In the genomic region with DNA sequence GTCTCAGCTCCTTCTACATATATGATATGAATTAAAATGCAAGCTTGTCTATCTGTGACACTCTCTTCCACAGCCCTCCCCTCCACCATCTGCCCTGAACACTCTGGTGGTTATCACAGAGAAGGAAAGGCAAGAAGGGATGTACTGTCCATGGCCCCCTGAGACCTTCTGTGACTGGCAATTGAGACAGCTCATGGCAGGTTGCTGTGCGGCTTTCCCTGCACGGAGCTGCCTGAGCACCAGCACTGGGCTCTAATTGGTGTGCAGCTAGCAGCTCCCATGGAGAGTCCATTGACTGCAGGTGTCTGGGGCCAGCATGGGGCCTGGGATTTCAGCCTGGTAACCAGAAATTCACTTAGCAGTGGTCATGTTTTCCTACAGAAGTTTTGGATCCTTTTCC, we compare ENCODE assay signal across 26 cellular contexts.
"Had no signal": no experiment of that assay in that cellular context is flagged by ENCODE, and none has a peak within 500 bp of the region (broad histone marks: within the 10 kb centered on the region; RNA-seq: fewer than 3 reads in every experiment).

No MANE protein-coding gene starts in this region.

- H3K27ac ChIP-seq: body of pancreas, cardiac muscle cell, left ventricle myocardium inferior, neutrophil, ovary, psoas muscle, thyroid gland, upper lobe of right lung had no signal

- H3K36me3 ChIP-seq: cardiac muscle cell, left ventricle myocardium inferior, neutrophil, ovary, thyroid gland, upper lobe of right lung had no signal

- H3K4me1 ChIP-seq: body of pancreas, left ventricle myocardium inferior, psoas muscle, thyroid gland, upper lobe of right lung had no signal

- DNase-seq: activated CD4-positive, alpha-beta T cell treated with anti-CD3 and anti-CD28 coated beads for 1 hour; activated gamma-delta T cell treated with Interleukin-2 at 50 U/mL for 16 hours; activated T-cell treated with anti-CD3 and anti-CD28 coated beads, Interleukin-2, amount 50 U/mL, for 1 hour; anterior cingulate cortex; body of pancreas; effector CD8-positive, alpha-beta T cell; foreskin melanocyte; hippocampal formation; left ventricle myocardium inferior; natural killer cell; ovary; psoas muscle; right cardiac atrium; stimulated activated CD4-positive, alpha-beta T cell treated with anti-CD3 and anti-CD28 coated beads, Interleukin-12 subunit alpha, Interleukin-12 subunit beta, amount 100 ng/mL, for 4 hours; stimulated activated CD4-positive, alpha-beta T cell treated with anti-CD3 and anti-CD28 coated beads, Interleukin-4, amount 100 ng/mL, for 4 hours; substantia nigra; thyroid gland; upper lobe of right lung had no signal

- H3K27me3 ChIP-seq: body of pancreas, cardiac muscle cell, ovary, thyroid gland, upper lobe of right lung had no signal

- H3K27me3 Mint-ChIP-seq: activated naive CD4-positive, alpha-beta T cell treated with anti-CD3 and anti-CD28 coated beads, Interleukin-2, amount 50 U/mL, for 24 hours; dendritic cell treated with granulocyte-macrophage colony-stimulating factor and Interleukin-4, amounts not matched to agents 40 ng/mL and 50 ng/mL, for 4 days had no signal

- H3K9me3 Mint-ChIP-seq: activated naive CD4-positive, alpha-beta T cell treated with anti-CD3 and anti-CD28 coated beads, Interleukin-2, amount 50 U/mL, for 24 hours; dendritic cell treated with granulocyte-macrophage colony-stimulating factor and Interleukin-4, amounts not matched to agents 40 ng/mL and 50 ng/mL, for 4 days; mesothelial cell of epicardium; natural killer cell; stimulated activated naive CD8-positive, alpha-beta T cell treated with anti-CD3 and anti-CD28 coated beads, Interleukin-15, Interleukin-2, amounts not matched to agents 100 ng/mL and 50 ng/mL, for 24 hours; T-helper 2 cell treated with Interferon-gamma antibody and Interleukin-4, amounts not matched to agents 5 μg/mL and 100 μg/mL, for 36 hours had no signal

- H3K27ac Mint-ChIP-seq: activated naive CD4-positive, alpha-beta T cell treated with anti-CD3 and anti-CD28 coated beads, Interleukin-2, amount 50 U/mL, for 24 hours; dendritic cell treated with granulocyte-macrophage colony-stimulating factor and Interleukin-4, amounts not matched to agents 40 ng/mL and 50 ng/mL, for 4 days; mesothelial cell of epicardium; natural killer cell; stimulated activated naive CD8-positive, alpha-beta T cell treated with anti-CD3 and anti-CD28 coated beads, Interleukin-15, Interleukin-2, amounts not matched to agents 100 ng/mL and 50 ng/mL, for 24 hours had no signal

- H3K9me3 ChIP-seq: body of pancreas, left ventricle myocardium inferior, neutrophil, ovary, psoas muscle, thyroid gland, upper lobe of right lung had no signal

- H3K36me3 Mint-ChIP-seq: activated naive CD4-positive, alpha-beta T cell treated with anti-CD3 and anti-CD28 coated beads, Interleukin-2, amount 50 U/mL, for 24 hours; natural killer cell had no signal

- H3K4me3 Mint-ChIP-seq: activated naive CD4-positive, alpha-beta T cell treated with anti-CD3 and anti-CD28 coated beads, Interleukin-2, amount 50 U/mL, for 24 hours; dendritic cell treated with granulocyte-macrophage colony-stimulating factor and Interleukin-4, amounts not matched to agents 40 ng/mL and 50 ng/mL, for 4 days; mesothelial cell of epicardium; natural killer cell; stimulated activated naive CD8-positive, alpha-beta T cell treated with anti-CD3 and anti-CD28 coated beads, Interleukin-15, Interleukin-2, amounts not matched to agents 100 ng/mL and 50 ng/mL, for 24 hours; T-helper 2 cell treated with Interferon-gamma antibody and Interleukin-4, amounts not matched to agents 5 μg/mL and 100 μg/mL, for 36 hours had no signal

- H3K4me1 Mint-ChIP-seq: activated naive CD4-positive, alpha-beta T cell treated with anti-CD3 and anti-CD28 coated beads, Interleukin-2, amount 50 U/mL, for 24 hours; natural killer cell had no signal

- H3K4me3 ChIP-seq: body of pancreas, cardiac muscle cell, left ventricle myocardium inferior, ovary, psoas muscle, thyroid gland, upper lobe of right lung had no signal

- ATAC-seq: body of pancreas, esophagus mucosa, natural killer cell, psoas muscle, right cardiac atrium, upper lobe of right lung had no signal
